In the genomic region with DNA sequence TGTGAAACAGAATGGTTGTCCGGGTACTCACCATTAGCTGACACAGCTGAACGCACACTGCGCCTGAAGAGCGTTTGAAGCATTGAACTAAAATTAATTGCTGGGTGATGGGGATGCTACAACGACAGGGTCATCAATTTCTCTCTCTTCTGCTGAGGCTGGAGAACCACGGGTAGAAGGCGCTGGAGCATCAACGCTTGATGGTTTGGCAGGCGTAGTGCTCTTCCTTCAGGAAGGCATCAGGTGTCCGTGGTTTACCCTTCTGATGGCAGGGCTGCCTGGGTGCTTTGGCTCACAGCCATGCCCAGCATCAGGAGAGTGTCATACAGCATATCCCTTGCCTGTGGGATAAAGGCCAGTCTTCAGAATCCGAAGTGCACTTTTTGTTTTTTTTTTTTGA, we compare ENCODE assay signal across 11 cellular contexts. TPM values are rescaled to one million over a fixed set of nuclear protein-coding genes. Genes with fewer than 3 reads are reported as not detected.
DNase-seq lines count a peak whose midpoint lies in the region; ATAC-seq and FAIRE-seq lines count a peak whose summit lies in the region.
"Had no signal": no experiment of that assay in that cellular context is flagged by ENCODE, and none has a peak within 500 bp of the region (broad histone marks: within the 10 kb centered on the region; RNA-seq: fewer than 3 reads in every experiment).

No MANE protein-coding gene starts in this region.

- intact Hi-C loops in left colon (cut with DNase I, micrococcal nuclease) (no loop called here), left cardiac atrium (cut with DNase I) (no loop called here)

- ATAC-seq in left colon, result no peak
- ATAC-seq in left cardiac atrium, result no peak
- ATAC-seq: Right ventricle myocardium inferior had no signal

- FAIRE-seq in GM18507 (lab: Jason Lieb, UNC) (peak; percentile 86), HTR-8/SVneo (lab: Jason Lieb, UNC) (no peak)
- FAIRE-seq: small intestine had no signal

- DNase-seq in COLO668 (lab: John Stamatoyannopoulos, UW; ENCODE audit: unreplicated experiment) (peak; percentile 44), GM18507 (ENCODE audit: extremely low spot score, insufficient read length, low read depth) (no peak), NCI-H69 (lab: John Stamatoyannopoulos, UW) (peak; percentile 58), left kidney (ENCODE audit: low read depth, low spot score) (peak; percentile 12), left colon (no peak), HTR-8/SVneo (ENCODE audit: insufficient read length, low spot score) (no peak), left cardiac atrium (no peak)
- DNase-seq: activated CD4-positive, alpha-beta T cell treated with anti-CD3 and anti-CD28 coated beads for 1 hour; anterior cingulate cortex; small intestine had no signal

RNA-seq across cellular contexts. Expression of a gene that starts 46.9 kb away (rescaled TPM):
- total RNA-seq in left colon (not detected), left cardiac atrium (not detected)
- total RNA-seq: Right ventricle myocardium inferior had no signal

Comparison
In these comparisons a context has a peak if more than half of its experiments do, and no peak if none do; other contexts are left out.
1. DNase-seq: peak in COLO668 (single experiment), NCI-H69 (single experiment) and left kidney (single experiment); none in GM18507 (single experiment), left colon (0 of 2), HTR-8/SVneo (single experiment) and left cardiac atrium (single experiment).